In genomic region chr22:38724926-38725571, GRCh38 we compare ENCODE assay signal across 8 cellular contexts. TPM values are rescaled to one million over a fixed set of nuclear protein-coding genes. Genes with fewer than 3 reads are reported as not detected.
A peak's percentile ranks its signal among the peaks of the same experiment; 100 is the strongest.
DNase-seq lines count a peak whose midpoint lies in the region; ATAC-seq, FAIRE-seq and TF ChIP-seq lines count a peak whose summit lies in the region.

No MANE protein-coding gene starts in this region.

- no peak overlapping the region for H2AFZ ChIP-seq in astrocyte (ENCODE audit: low read depth, low read length)

- H3K4me2 ChIP-seq in astrocyte (ENCODE audit: low read length): no peak overlapping the region

- no peaks in the 10 kb centered on the region for H3K4me1 Mint-ChIP-seq in astrocyte (ENCODE audit: low read depth, unreplicated experiment)

- intact Hi-C loops in heart left ventricle (cut with DNase I): no loop called here
- intact Hi-C loops in Right ventricle myocardium inferior (cut with DNase I): no loop called here

- TF ChIP-seq EP300 in upper lobe of left lung (IDR thresholded peaks at IDR 0.05): no peak

- TF ChIP-seq POLR2A in heart left ventricle (IDR thresholded peaks at IDR 0.05) (no peak), upper lobe of left lung (IDR thresholded peaks at IDR 0.05) (no peak)

- H3K79me2 ChIP-seq in astrocyte (ENCODE audit: insufficient read depth, low read length): peaks cover 3% of the 10 kb centered on the region

- 65 to 70% (median 68%) methylated on average over 3 of the region's 3 CpGs for WGBS in heart left ventricle, 4 donors
- 72 to 81% methylated on average over 3 of the region's 3 CpGs for WGBS in upper lobe of left lung, 2 donors

- peaks cover 0 to 100% (median 100%) of the 10 kb centered on the region in 9 donors for H3K36me3 ChIP-seq in heart left ventricle
- H3K36me3 ChIP-seq in astrocyte (ENCODE audit: insufficient read depth, low read length): peaks cover 61% of the 10 kb centered on the region
- peaks cover 50 to 98% (median 87%) of the 10 kb centered on the region in 4 donors for H3K36me3 ChIP-seq in upper lobe of left lung

- H3K9me3 Mint-ChIP-seq in astrocyte (ENCODE audit: unreplicated experiment): no peaks in the 10 kb centered on the region

- H3K27ac Mint-ChIP-seq in astrocyte (ENCODE audit: unreplicated experiment): no peak overlapping the region

- H3K4me3 Mint-ChIP-seq in astrocyte (ENCODE audit: unreplicated experiment): no peak overlapping the region

- FAIRE-seq in astrocyte (lab: Jason Lieb, UNC): no peak

- H4K20me1 ChIP-seq in astrocyte (ENCODE audit: insufficient read depth, low read length): peaks cover 37% of the 10 kb centered on the region

- H3K4me1 ChIP-seq in heart left ventricle: peaks cover 0 to 12% (median 0%) of the 10 kb centered on the region in 12 donors
- no peaks in the 10 kb centered on the region for H3K4me1 ChIP-seq in astrocyte (ENCODE audit: insufficient read depth, low read length)
- no peaks in the 10 kb centered on the region for H3K4me1 ChIP-seq in upper lobe of left lung

- peak in 1 of 5 donors; percentile 20 for DNase-seq in heart left ventricle
- DNase-seq in Right ventricle myocardium inferior (ENCODE audit: missing footprints): no peak
- peak; percentile 39 for DNase-seq in NCI-H2196 (lab: John Stamatoyannopoulos, UW; ENCODE audit: unreplicated experiment)
- DNase-seq in astrocyte (ENCODE audit: low read depth): no peak
- peak; percentile 65 for DNase-seq in left lobe of liver (ENCODE audit: low spot score)
- DNase-seq in upper lobe of left lung: no peak

- TF ChIP-seq CTCF in heart left ventricle (IDR thresholded peaks at IDR 0.05) (peak in 10 of 12 donors; percentile 12 to 45 (median 31)), astrocyte (IDR thresholded peaks at IDR 0.05; ENCODE audit: insufficient read depth, low read depth, low read length) (peak; percentile 50), upper lobe of left lung (IDR thresholded peaks at IDR 0.05) (peak in 3 of 6 experiments; percentile 12 to 32 (median 16))

- H3K27ac ChIP-seq in heart left ventricle (no peak overlapping the region), astrocyte (ENCODE audit: low read depth, low read length) (no peak overlapping the region), upper lobe of left lung (no peak overlapping the region)

- H3K27me3 ChIP-seq in heart left ventricle (no peaks in the 10 kb centered on the region), astrocyte (ENCODE audit: insufficient read depth, low read length) (no peaks in the 10 kb centered on the region), upper lobe of left lung (no peaks in the 10 kb centered on the region)

- ATAC-seq in heart left ventricle (peak in 2 of 4 donors; percentile 38), Right ventricle myocardium inferior (no peak), left lobe of liver (peak; percentile 89), GM21360 (IDR thresholded peaks at IDR 0.05; ENCODE audit: unreplicated experiment) (no peak), upper lobe of left lung (ENCODE audit: low FRiP score in 2 of 2) (no peak), HG02885 (IDR thresholded peaks at IDR 0.05; ENCODE audit: poor library complexity, unreplicated experiment) (no peak)

- no peak overlapping the region for H3K9ac ChIP-seq in astrocyte (ENCODE audit: low read length)

- H3K9me3 ChIP-seq in heart left ventricle: no peaks in the 10 kb centered on the region
- no peaks in the 10 kb centered on the region for H3K9me3 ChIP-seq in astrocyte (ENCODE audit: insufficient read depth, low read depth, low read length)
- H3K9me3 ChIP-seq in upper lobe of left lung: no peaks in the 10 kb centered on the region

- H3K4me3 ChIP-seq in heart left ventricle (no peak overlapping the region), astrocyte (ENCODE audit: insufficient read depth, low read depth, low read length) (no peak overlapping the region), upper lobe of left lung (no peak overlapping the region)

- H3K27me3 Mint-ChIP-seq in astrocyte (ENCODE audit: low read depth, unreplicated experiment): no peaks in the 10 kb centered on the region

- H3K36me3 Mint-ChIP-seq in astrocyte (ENCODE audit: low read depth, unreplicated experiment): peaks cover 36% of the 10 kb centered on the region

RNA-seq across cellular contexts. Expression of gene GTPBP1, which starts 19.3 kb away (rescaled TPM):
- total RNA-seq in heart left ventricle (10 to 100 TPM; 23.7 to 45.3 (median 28.1) TPM), Right ventricle myocardium inferior (26.8 TPM), astrocyte (49.8 and 59.8 TPM in 2 replicates), left lobe of liver (14.4 TPM), upper lobe of left lung (100 to 1,000 TPM in 2 of 6 donors, 10 to 100 TPM in 4; 57.9 to 176 (median 73.6) TPM)
- polyA plus RNA-seq in heart left ventricle: 10 to 100 TPM; 15.6 to 21.6 TPM

RNA-seq across cellular contexts. Expression of gene JOSD1, which starts 24.3 kb away (rescaled TPM):
- total RNA-seq in heart left ventricle (10 to 100 TPM; 14.7 to 34.0 (median 22.8) TPM), Right ventricle myocardium inferior (17.5 TPM), astrocyte (45.6 and 48.0 TPM in 2 replicates), left lobe of liver (16.6 TPM), upper lobe of left lung (10 to 100 TPM; 47.1 to 84.8 (median 67.3) TPM)
- 10 to 100 TPM in 1 of 2 donors, 1 to 10 TPM in 1; 7.8 to 33.9 TPM for polyA plus RNA-seq in heart left ventricle

RNA-seq across cellular contexts. Expression of gene SUN2, which starts 30.7 kb away (rescaled TPM):
- total RNA-seq in heart left ventricle (100 to 1,000 TPM in 6 of 9 donors, 10 to 100 TPM in 3; 75.2 to 405 (median 125) TPM), Right ventricle myocardium inferior (126 TPM), astrocyte (46.5 and 51.0 TPM in 2 replicates), left lobe of liver (183 TPM), upper lobe of left lung (100 to 1,000 TPM; 191 to 436 (median 275) TPM)
- polyA plus RNA-seq in heart left ventricle: 100 to 1,000 TPM in 1 of 2 donors, 10 to 100 TPM in 1; 41.3 to 203 TPM

RNA-seq across cellular contexts. Expression of gene TOMM22, which starts 43.3 kb away (rescaled TPM):
- 10 to 100 TPM; 37.1 to 82.1 (median 71.6) TPM for total RNA-seq in heart left ventricle
- polyA plus RNA-seq in heart left ventricle: 10 to 100 TPM; 32.3 to 45.6 TPM
- total RNA-seq in Right ventricle myocardium inferior: 66.3 TPM
- total RNA-seq in astrocyte: 75.9 and 77.8 TPM in 2 replicates
- 29.0 TPM for total RNA-seq in left lobe of liver
- 10 to 100 TPM in 5 of 6 donors, 1 to 10 TPM in 1; 9.4 to 60.3 (median 24.1) TPM for total RNA-seq in upper lobe of left lung

Comparison
In these comparisons a context has a peak if more than half of its experiments do, and no peak if none do; other contexts are left out.
1. DNase-seq: peak in NCI-H2196 (single experiment) and left lobe of liver (single experiment); none in Right ventricle myocardium inferior (single experiment), astrocyte (single experiment) and upper lobe of left lung (0 of 2).